ENCODE assay signal across 9 cellular contexts in the genomic region with DNA sequence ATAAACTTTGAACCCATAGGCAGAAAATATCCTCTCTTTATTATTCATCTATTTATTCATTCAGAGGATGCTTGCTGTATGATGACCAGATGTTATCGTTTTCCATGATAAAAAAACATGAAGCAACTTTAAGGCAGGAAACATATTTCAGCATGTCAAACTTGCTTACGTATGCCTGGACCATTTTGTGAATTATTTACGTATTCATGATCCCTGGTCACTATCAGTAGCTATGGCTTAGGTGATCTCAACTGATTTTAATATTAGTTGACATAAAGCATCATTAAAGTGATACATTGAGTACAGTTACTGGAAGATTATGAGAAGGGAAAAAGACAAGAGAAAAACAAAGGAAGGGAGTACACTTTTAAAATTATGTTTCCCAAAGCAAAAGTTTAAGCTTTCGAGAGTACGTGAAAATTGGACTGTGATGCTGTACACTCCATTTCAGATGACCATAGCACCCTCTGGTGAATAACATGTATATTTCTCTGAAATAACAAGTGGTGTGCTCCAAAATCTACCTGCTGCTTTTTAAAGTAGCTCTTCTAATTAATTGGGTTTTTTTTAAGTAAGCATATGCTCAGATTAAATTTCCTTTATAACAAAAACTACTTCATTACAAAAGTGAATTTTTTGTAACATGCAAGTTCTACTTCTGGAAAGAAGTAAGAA.
DNase-seq lines count a peak whose midpoint lies in the region; ATAC-seq and TF ChIP-seq lines count a peak whose summit lies in the region.
"Had no signal": no experiment of that assay in that cellular context is flagged by ENCODE, and none has a peak within 500 bp of the region (broad histone marks: within the 10 kb centered on the region; RNA-seq: fewer than 3 reads in every experiment).

No MANE protein-coding gene starts in this region.

- intact Hi-C loops in HCT116 (cut with micrococcal nuclease), result loop anchor here (1.0 to 10.0 kb wide), 3 partner anchors 337 to 1130 kb away; no protein-coding TSS in a partner anchor

- H3K4me3 ChIP-seq in HCT116 (replicated peaks in 1 of 2; ENCODE audit: low read depth in 1 of 2, low read length in 2 of 2) (no peak overlapping the region), gastroesophageal sphincter (peak overlapping the region; percentile 15 to 27), skeletal muscle satellite cell (ENCODE audit: low read length) (peak overlapping the region; percentile 53)

- H3K27me3 ChIP-seq in HCT116 (ENCODE audit: insufficient read depth, low read length), result no peaks in the 10 kb centered on the region
- H3K27me3 ChIP-seq in gastroesophageal sphincter, result no peaks in the 10 kb centered on the region
- no peaks in the 10 kb centered on the region for H3K27me3 ChIP-seq in skeletal muscle satellite cell (ENCODE audit: control insufficient read depth, insufficient read depth, low read length)

- H2AFZ ChIP-seq in HCT116 (ENCODE audit: low read depth, low read length, poor library complexity, severe bottlenecking), result peak overlapping the region; percentile 3

- H3K9me3 ChIP-seq in HCT116 (ENCODE audit: control insufficient read depth in 1 of 2, insufficient read depth in 1 of 2, low read depth in 1 of 2, low read length in 2 of 2), result no peaks in the 10 kb centered on the region
- H3K9me3 ChIP-seq in gastroesophageal sphincter, result no peaks in the 10 kb centered on the region
- H3K9me3 ChIP-seq in skeletal muscle satellite cell (replicated peaks; ENCODE audit: low read length), result no peaks in the 10 kb centered on the region

- ATAC-seq in HCT116, result peak; percentile 79
- ATAC-seq in gastroesophageal sphincter, result peak; percentile 51
- no peak for ATAC-seq in HG02973 (IDR thresholded peaks at IDR 0.05; ENCODE audit: unreplicated experiment)
- ATAC-seq in GM18519 (IDR thresholded peaks at IDR 0.05; ENCODE audit: low FRiP score, unreplicated experiment), result no peak
- ATAC-seq in GM19351 (IDR thresholded peaks at IDR 0.05; ENCODE audit: unreplicated experiment), result no peak

- no peaks in the 10 kb centered on the region for H4K20me1 ChIP-seq in HCT116 (ENCODE audit: insufficient read depth)

- TF ChIP-seq RAD21 in HCT116 (IDR thresholded peaks at IDR 0.05; ENCODE audit: low read depth), result peak; percentile 71

- peak; percentile 12 to 48 (median 40); a peak in 4 of 6 replicates for TF ChIP-seq CTCF in HCT116 (IDR thresholded peaks at IDR 0.05 in 2 of 3, conservative IDR thresholded peaks at IDR 0.05 in 1 of 3; ENCODE audit: borderline replicate concordance in 1 of 3, insufficient read depth in 1 of 3, low read depth in 2 of 3, low read length in 2 of 3)
- peak in 3 of 4 experiments; percentile 66 to 79 (median 69) for TF ChIP-seq CTCF in gastroesophageal sphincter (IDR thresholded peaks at IDR 0.05)

- POLR2A ChIA-PET in HCT116 (lab: Charles Lee), result no interaction called here

- no peak overlapping the region for H3K9ac ChIP-seq in HCT116 (ENCODE audit: low read length)
- peak overlapping the region; percentile 24 for H3K9ac ChIP-seq in skeletal muscle satellite cell (ENCODE audit: low read depth, low read length)

- CTCF ChIA-PET in HCT116 (lab: Charles Lee), result interaction anchor here (0.8 to 1.6 kb wide), 13 partner anchors 8 to 755 kb away, joined by 3 to 8 read pairs (median 4); no protein-coding TSS in a partner anchor

- in situ Hi-C loops in SK-MEL-5 (cut with HindIII; ENCODE audit: low pct_unique_long_range_greater_than_20kb, low sequenced_read_pairs), result no loop called here

- WGBS in gastroesophageal sphincter (ENCODE audit: low coverage in 1 of 2), 2 donors, result 9 to 17% methylated on average over 5 of the region's 5 CpGs

- no peaks in the 10 kb centered on the region for H3K4me1 ChIP-seq in HCT116 (ENCODE audit: control insufficient read depth in 1 of 2, insufficient read depth in 2 of 2, low read length in 2 of 2)
- H3K4me1 ChIP-seq in gastroesophageal sphincter, result peaks cover 0 to 19% (median 0%) of the 10 kb centered on the region in 3 donors
- no peaks in the 10 kb centered on the region for H3K4me1 ChIP-seq in skeletal muscle satellite cell (ENCODE audit: control insufficient read depth, insufficient read depth, low read length)

- DNase-seq in HCT116 (ENCODE audit: low read depth, low spot score), result peak; percentile 19
- DNase-seq in SK-MEL-5 (ENCODE audit: low read depth, low spot score), result peak; percentile 32
- DNase-seq in activated CD4-positive, alpha-beta T cell treated with anti-CD3 and anti-CD28 coated beads for 4 hours, result no peak
- DNase-seq: T-helper 1 cell had no signal

- no peak for TF ChIP-seq POLR2A in HCT116 (IDR thresholded peaks at IDR 0.05; ENCODE audit: borderline replicate concordance, extremely low read depth, insufficient read depth, insufficient read length)
- no peak for TF ChIP-seq POLR2A in gastroesophageal sphincter (IDR thresholded peaks at IDR 0.05)

- no TSS peak for BruUV-seq in HCT116 (replicated peaks; lab: Mats Ljungman, UMichigan)

- H3K36me3 ChIP-seq in HCT116 (ENCODE audit: control insufficient read depth in 1 of 2, insufficient read depth in 2 of 2, low read length in 2 of 2) (no peaks in the 10 kb centered on the region), gastroesophageal sphincter (no peaks in the 10 kb centered on the region), skeletal muscle satellite cell (ENCODE audit: insufficient read depth, low read length) (no peaks in the 10 kb centered on the region)

- RAD21 ChIA-PET in HCT116 (lab: Charles Lee; ENCODE audit: low non-redundant PET in 1 of 2, low total read pairs in 2 of 2, uncharacterized antibody in 2 of 2, unreplicated experiment in 2 of 2), result interaction anchor here in 1 of 2 experiments (1.2 kb wide), 1 partner anchor 830 kb away, joined by 3 read pairs; no protein-coding TSS in a partner anchor

- no peak for TF ChIP-seq EP300 in gastroesophageal sphincter (IDR thresholded peaks at IDR 0.05)

- H3K4me2 ChIP-seq in HCT116 (ENCODE audit: low read length) (no peak overlapping the region), skeletal muscle satellite cell (ENCODE audit: low read length) (peak overlapping the region; percentile 76)

- no peaks in the 10 kb centered on the region for H3K79me2 ChIP-seq in HCT116 (ENCODE audit: insufficient read depth, low read length)

- H3K27ac ChIP-seq in HCT116 (ENCODE audit: low read depth, low read length) (no peak overlapping the region), gastroesophageal sphincter (peak overlapping the region in 3 of 4 donors; percentile 32 to 54 (median 32))

- H3K9me2 ChIP-seq in HCT116 (ENCODE audit: insufficient read depth), result no peaks in the 10 kb centered on the region

TF ChIP-seq in HCT116, 20 proteins besides CTCF, POLR2A, EP300 and RAD21 (continues in another document):
- TF ChIP-seq EZH2 (IDR thresholded peaks at IDR 0.05), result no peak
- TF ChIP-seq EGR1 (IDR thresholded peaks at IDR 0.05; ENCODE audit: low read depth), result no peak
- no peak for TF ChIP-seq POLR2AphosphoS5 (IDR thresholded peaks at IDR 0.05; ENCODE audit: low read depth, low read length)
- TF ChIP-seq CBX3 (IDR thresholded peaks at IDR 0.05; ENCODE audit: low read depth), result no peak
- TF ChIP-seq ZBTB33 (IDR thresholded peaks at IDR 0.05; ENCODE audit: extremely low read depth, insufficient replicate concordance, low read length), result no peak
- TF ChIP-seq ELF1 (IDR thresholded peaks at IDR 0.05; ENCODE audit: borderline replicate concordance, low read depth), result no peak
- no peak for TF ChIP-seq FOSL1 (IDR thresholded peaks at IDR 0.05; ENCODE audit: low read depth)
- TF ChIP-seq, protein P1, sequence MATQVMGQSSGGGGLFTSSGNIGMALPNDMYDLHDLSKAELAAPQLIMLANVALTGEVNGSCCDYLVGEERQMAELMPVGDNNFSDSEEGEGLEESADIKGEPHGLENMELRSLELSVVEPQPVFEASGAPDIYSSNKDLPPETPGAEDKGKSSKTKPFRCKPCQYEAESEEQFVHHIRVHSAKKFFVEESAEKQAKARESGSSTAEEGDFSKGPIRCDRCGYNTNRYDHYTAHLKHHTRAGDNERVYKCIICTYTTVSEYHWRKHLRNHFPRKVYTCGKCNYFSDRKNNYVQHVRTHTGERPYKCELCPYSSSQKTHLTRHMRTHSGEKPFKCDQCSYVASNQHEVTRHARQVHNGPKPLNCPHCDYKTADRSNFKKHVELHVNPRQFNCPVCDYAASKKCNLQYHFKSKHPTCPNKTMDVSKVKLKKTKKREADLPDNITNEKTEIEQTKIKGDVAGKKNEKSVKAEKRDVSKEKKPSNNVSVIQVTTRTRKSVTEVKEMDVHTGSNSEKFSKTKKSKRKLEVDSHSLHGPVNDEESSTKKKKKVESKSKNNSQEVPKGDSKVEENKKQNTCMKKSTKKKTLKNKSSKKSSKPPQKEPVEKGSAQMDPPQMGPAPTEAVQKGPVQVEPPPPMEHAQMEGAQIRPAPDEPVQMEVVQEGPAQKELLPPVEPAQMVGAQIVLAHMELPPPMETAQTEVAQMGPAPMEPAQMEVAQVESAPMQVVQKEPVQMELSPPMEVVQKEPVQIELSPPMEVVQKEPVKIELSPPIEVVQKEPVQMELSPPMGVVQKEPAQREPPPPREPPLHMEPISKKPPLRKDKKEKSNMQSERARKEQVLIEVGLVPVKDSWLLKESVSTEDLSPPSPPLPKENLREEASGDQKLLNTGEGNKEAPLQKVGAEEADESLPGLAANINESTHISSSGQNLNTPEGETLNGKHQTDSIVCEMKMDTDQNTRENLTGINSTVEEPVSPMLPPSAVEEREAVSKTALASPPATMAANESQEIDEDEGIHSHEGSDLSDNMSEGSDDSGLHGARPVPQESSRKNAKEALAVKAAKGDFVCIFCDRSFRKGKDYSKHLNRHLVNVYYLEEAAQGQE (IDR thresholded peaks at IDR 0.05; ENCODE audit: low read depth), result no peak
- TF ChIP-seq CEBPB (IDR thresholded peaks at IDR 0.05; ENCODE audit: low read depth), result no peak
- no peak for TF ChIP-seq EZH2phosphoT487 (IDR thresholded peaks at IDR 0.05; ENCODE audit: borderline replicate concordance)
- no peak for TF ChIP-seq TCF7L2 (IDR thresholded peaks at IDR 0.05; ENCODE audit: borderline replicate concordance, extremely low read depth, insufficient read depth, insufficient read length)

Comparison
In these comparisons a context has a peak if more than half of its experiments do, and no peak if none do; other contexts are left out.
1. ATAC-seq: peak in HCT116 (single experiment) and gastroesophageal sphincter (single experiment); none in HG02973 (single experiment), GM18519 (single experiment) and GM19351 (single experiment).
2. DNase-seq: peak in HCT116 (single experiment) and SK-MEL-5 (single experiment); none in activated CD4-positive, alpha-beta T cell treated with anti-CD3 and anti-CD28 coated beads for 4 hours (0 of 2).
3. H3K4me3 ChIP-seq: peak in gastroesophageal sphincter (2 of 2) and skeletal muscle satellite cell (single experiment); none in HCT116 (0 of 2).